23 cellular contexts compared by ENCODE assay signal in the genomic region with DNA sequence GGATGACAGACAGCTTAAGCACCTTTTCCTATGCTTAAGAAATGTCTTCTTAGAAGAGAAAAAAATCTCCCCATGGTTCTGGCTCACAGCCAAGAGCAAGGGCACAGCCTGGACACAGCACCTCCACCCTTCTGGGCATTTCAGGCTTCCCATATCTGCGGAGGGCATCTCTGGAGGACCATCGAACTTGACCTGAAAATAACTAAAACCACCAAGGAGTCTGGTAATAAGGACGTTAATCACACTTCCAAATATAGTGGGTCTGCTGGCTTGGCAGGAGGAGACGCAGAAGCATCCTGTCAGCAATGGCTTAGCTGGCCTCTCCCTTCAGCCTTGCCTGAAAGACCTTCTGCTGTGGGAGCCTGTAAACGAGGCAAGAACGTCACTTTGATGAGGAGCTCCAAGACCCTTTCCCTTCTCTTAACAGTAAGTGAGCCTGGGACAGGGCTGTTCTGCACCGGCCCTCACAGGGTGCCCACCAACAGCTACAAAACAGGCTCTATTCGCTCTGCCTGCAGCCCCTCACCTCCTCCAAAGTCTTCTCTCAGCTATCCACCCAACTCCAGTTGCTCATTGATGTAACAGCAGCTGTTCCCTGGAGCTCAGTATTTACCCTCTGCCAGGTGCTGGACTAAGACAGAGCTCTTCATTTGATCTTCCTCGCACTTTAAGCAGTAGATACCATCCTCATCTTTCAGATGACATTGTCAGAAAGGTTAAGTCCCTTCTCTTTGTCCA. TPM values are rescaled to one million over a fixed set of nuclear protein-coding genes. Genes with fewer than 3 reads are reported as not detected.
DNase-seq lines count a peak whose midpoint lies in the region; ATAC-seq, FAIRE-seq and TF ChIP-seq lines count a peak whose summit lies in the region.
"Had no signal": no experiment of that assay in that cellular context is flagged by ENCODE, and none has a peak within 500 bp of the region (broad histone marks: within the 10 kb centered on the region; RNA-seq: fewer than 3 reads in every experiment).

No MANE protein-coding gene starts in this region.

- H3K4me1 ChIP-seq in A673 (ENCODE audit: insufficient read depth, low read length, poor library complexity, severe bottlenecking) (peaks cover 20% of the 10 kb centered on the region), H9 (ENCODE audit: insufficient read depth, low read length) (peaks cover 1% of the 10 kb centered on the region; the same call in 1 of the 2 replicates), lower lobe of right lung (peaks cover 13% of the 10 kb centered on the region)

- peaks cover 13% of the 10 kb centered on the region for H3K79me1 ChIP-seq in H9 (ENCODE audit: insufficient read depth, low read depth, low read length, poor library complexity, severe bottlenecking)

- TF ChIP-seq CTCF in A673 (conservative IDR thresholded peaks at IDR 0.05; ENCODE audit: low read depth, low read length): no peak
- no peak for TF ChIP-seq CTCF in H9 (conservative IDR thresholded peaks at IDR 0.05)
- no peak for TF ChIP-seq CTCF in brain (conservative IDR thresholded peaks at IDR 0.05)
- no peak for TF ChIP-seq CTCF in lower lobe of right lung (IDR thresholded peaks at IDR 0.05)

- H2BK20ac ChIP-seq in H9 (ENCODE audit: low read depth, low read length, poor library complexity, severe bottlenecking): no peak overlapping the region

- H3K27ac ChIP-seq in A673 (ENCODE audit: low read depth, low read length, poor library complexity, severe bottlenecking) (no peak overlapping the region), H9 (ENCODE audit: insufficient read length, low read depth, low read length) (no peak overlapping the region), lower lobe of right lung (no peak overlapping the region)
- H3K27ac ChIP-seq: GM23248, skin epidermis had no signal

- no peak for FAIRE-seq in HTR-8/SVneo (lab: Jason Lieb, UNC)
- FAIRE-seq: endometrium, frontal cortex had no signal

- H3K27me3 ChIP-seq in A673 (replicated peaks; ENCODE audit: insufficient read depth, low read depth, low read length, poor library complexity): no peaks in the 10 kb centered on the region
- H3K27me3 ChIP-seq in H9 (ENCODE audit: insufficient read depth, low read length): no peaks in the 10 kb centered on the region
- no peaks in the 10 kb centered on the region for H3K27me3 ChIP-seq in lower lobe of right lung (ENCODE audit: low read depth)
- H3K27me3 ChIP-seq in H7 (ENCODE audit: control insufficient read depth, insufficient read depth, low read length): no peaks in the 10 kb centered on the region

- H3K56ac ChIP-seq in H9 (ENCODE audit: insufficient read length, low read depth, low read length): no peak overlapping the region

- no peak overlapping the region for H3K18ac ChIP-seq in H9 (ENCODE audit: insufficient read length, low read depth, low read length)

- H4K20me1 ChIP-seq in H9 (ENCODE audit: control insufficient read depth, insufficient read depth, insufficient read length): no peaks in the 10 kb centered on the region

- H3K23me2 ChIP-seq in H9 (ENCODE audit: insufficient read length, low read depth, low read length, poor library complexity, severe bottlenecking): no peaks in the 10 kb centered on the region

- WGBS in H9 (ENCODE audit: extremely low coverage, insufficient read length, low lambda C conversion rate): no CpG with 5 or more reads among the region's 9 CpGs

- no peak overlapping the region for H2BK12ac ChIP-seq in H9 (ENCODE audit: insufficient read length, low read depth, low read length)

- no TSS peak for BruUV-seq in A673 (replicated peaks; lab: Mats Ljungman, UMichigan)

- peak; percentile 73 to 76 for ATAC-seq in lower lobe of right lung
- ATAC-seq in HG03378 (IDR thresholded peaks at IDR 0.05; ENCODE audit: unreplicated experiment): no peak
- ATAC-seq in GM21529 (IDR thresholded peaks at IDR 0.05; ENCODE audit: unreplicated experiment): no peak
- ATAC-seq: stimulated activated naive B cell treated with anti-CD40 and anti-IgM and Interleukin-4, amounts not matched to agents 10 μg/mL and 1 μg/mL and 100 μg/mL, for 72 hours had no signal

- no peak overlapping the region for H4K5ac ChIP-seq in H9 (ENCODE audit: insufficient read length, low read depth, low read length)

- POLR2A ChIA-PET in A673 (lab: Charles Lee; ENCODE audit: low non-redundant PET): no interaction called here

- intact Hi-C loops in A673 (cut with micrococcal nuclease; ENCODE audit: unreplicated experiment): no loop called here
- intact Hi-C loops in lower lobe of right lung (cut with DNase I): no loop called here

- H3K4me3 ChIP-seq in A673 (ENCODE audit: low read depth, low read length, poor library complexity, severe bottlenecking) (no peak overlapping the region), lower lobe of right lung (no peak overlapping the region), H7 (ENCODE audit: insufficient read depth, low read depth, low read length) (no peak overlapping the region)
- H3K4me3 ChIP-seq: GM23248, skin epidermis had no signal

- no peak overlapping the region for H4K8ac ChIP-seq in H9 (replicated peaks; ENCODE audit: insufficient read length, low read depth, low read length)

- DNase-seq in A673 (ENCODE audit: low spot score) (peak; percentile 3), H9 (no peak), lower lobe of right lung (no peak), H7 (no peak), HTR-8/SVneo (ENCODE audit: insufficient read length, low spot score) (no peak)
- DNase-seq: activated CD4-positive, alpha-beta T cell treated with anti-CD3 and anti-CD28 coated beads for 48 hours; activated naive CD8-positive, alpha-beta T cell treated with anti-CD3 and anti-CD28 coated beads for 36 hours; activated T-cell treated with anti-CD3 and anti-CD28 coated beads, Interleukin-2, amount 50 U/mL, for 1 hour; central memory CD4-positive, alpha-beta T cell; DMS79; GM23248; KG1; NCI-H1105; NCI-H526; RPMI8226; stimulated activated naive B cell treated with anti-CD40 and anti-IgM and Interleukin-4, amounts not matched to agents 10 μg/mL and 1 μg/mL and 100 μg/mL, for 72 hours had no signal

- H3K4me3 Mint-ChIP-seq in H9: no peak overlapping the region
- H3K4me3 Mint-ChIP-seq in brain: no peak overlapping the region
- H3K4me3 Mint-ChIP-seq: activated naive CD8-positive, alpha-beta T cell treated with anti-CD3 and anti-CD28 coated beads for 36 hours; T-helper 2 cell treated with Interferon-gamma antibody and Interleukin-4, amounts not matched to agents 5 μg/mL and 100 μg/mL, for 36 hours had no signal

- no peak overlapping the region for H2AFZ ChIP-seq in H9 (ENCODE audit: low read length)
- H2AFZ ChIP-seq: GM23248 had no signal

- no peaks in the 10 kb centered on the region for H3K9me3 ChIP-seq in A673 (ENCODE audit: low read depth, low read length, poor library complexity, severe bottlenecking)
- no peaks in the 10 kb centered on the region for H3K9me3 ChIP-seq in H9 (ENCODE audit: control insufficient read depth, low read depth, low read length)
- no peaks in the 10 kb centered on the region for H3K9me3 ChIP-seq in lower lobe of right lung

- H3K4me1 Mint-ChIP-seq in H9 (peaks cover 36 to 41% of the 10 kb centered on the region in 2 experiments), brain (peaks cover 62% of the 10 kb centered on the region)

- no peak overlapping the region for H2BK5ac ChIP-seq in H9 (ENCODE audit: insufficient read length, low read length)

- peaks cover 11% of the 10 kb centered on the region for H3K36me3 ChIP-seq in A673 (ENCODE audit: insufficient read depth, low read length, poor library complexity, severe bottlenecking)
- peaks cover 35% of the 10 kb centered on the region for H3K36me3 ChIP-seq in lower lobe of right lung
- H3K36me3 ChIP-seq in H7 (replicated peaks; ENCODE audit: control insufficient read depth, insufficient read depth, low read length): peaks cover 1% of the 10 kb centered on the region; the same call in 1 of the 2 replicates

- CTCF ChIA-PET in A673 (lab: Charles Lee): no interaction called here

- H2BK15ac ChIP-seq in H9 (ENCODE audit: low read depth, low read length): no peak overlapping the region

- no peak overlapping the region; the same call in 1 of the 2 replicates for H3K14ac ChIP-seq in H9 (ENCODE audit: insufficient read depth, low read length)

- no peak overlapping the region for H2AK5ac ChIP-seq in H9 (ENCODE audit: insufficient read length, low read length)

- no peak overlapping the region for H3T11ph ChIP-seq in H9 (ENCODE audit: low read length)

- H3K23ac ChIP-seq in H9 (ENCODE audit: insufficient read length, low read depth, low read length): no peak overlapping the region

- H3K4ac ChIP-seq in H9 (ENCODE audit: low read depth, low read length): no peak overlapping the region

- H3K27ac Mint-ChIP-seq in H9 (peak overlapping the region in 2 of 3 experiments; percentile 57 to 62; a peak in 2 of 7 replicates), brain (peak overlapping the region; percentile 16 to 84 (median 47))
- H3K27ac Mint-ChIP-seq: activated naive CD8-positive, alpha-beta T cell treated with anti-CD3 and anti-CD28 coated beads for 36 hours; stimulated activated naive B cell treated with anti-CD40 and anti-IgM and Interleukin-4, amounts not matched to agents 10 μg/mL and 1 μg/mL and 100 μg/mL, for 72 hours; T-helper 2 cell treated with Interferon-gamma antibody and Interleukin-4, amounts not matched to agents 5 μg/mL and 100 μg/mL, for 36 hours had no signal

- H3K27me3 Mint-ChIP-seq in H9 (ENCODE audit: low read depth) (no peaks in the 10 kb centered on the region), brain (no peaks in the 10 kb centered on the region)
- H3K27me3 Mint-ChIP-seq: activated naive CD8-positive, alpha-beta T cell treated with anti-CD3 and anti-CD28 coated beads for 36 hours; stimulated activated naive B cell treated with anti-CD40 and anti-IgM and Interleukin-4, amounts not matched to agents 10 μg/mL and 1 μg/mL and 100 μg/mL, for 72 hours had no signal

- peaks cover 32% of the 10 kb centered on the region; the same call in 1 of the 2 replicates for H3K79me2 ChIP-seq in H9 (ENCODE audit: insufficient read depth, low read length)

- H4K91ac ChIP-seq in H9 (ENCODE audit: insufficient read length, low read depth, low read length): no peak overlapping the region

- H3K36me3 Mint-ChIP-seq in H9 (ENCODE audit: insufficient read depth in 1 of 3, low read depth in 3 of 3) (peaks cover 4 to 14% (median 14%) of the 10 kb centered on the region in 3 experiments; a peak in 4 of 7 replicates), brain (peaks cover 6% of the 10 kb centered on the region)

- H3K9ac ChIP-seq in H9 (ENCODE audit: extremely low read depth, insufficient read length, low read length): no peak overlapping the region
- H3K9ac ChIP-seq: GM23248 had no signal

- no peaks in the 10 kb centered on the region for H3K9me3 Mint-ChIP-seq in H9
- H3K9me3 Mint-ChIP-seq in brain: no peaks in the 10 kb centered on the region
- H3K9me3 Mint-ChIP-seq: activated naive CD8-positive, alpha-beta T cell treated with anti-CD3 and anti-CD28 coated beads for 36 hours; stimulated activated naive B cell treated with anti-CD40 and anti-IgM and Interleukin-4, amounts not matched to agents 10 μg/mL and 1 μg/mL and 100 μg/mL, for 72 hours; T-helper 2 cell treated with Interferon-gamma antibody and Interleukin-4, amounts not matched to agents 5 μg/mL and 100 μg/mL, for 36 hours had no signal

- H2BK120ac ChIP-seq in H9 (ENCODE audit: low read depth, low read length, poor library complexity, severe bottlenecking): no peak overlapping the region

- no peak overlapping the region for H3K4me2 ChIP-seq in H9 (ENCODE audit: insufficient read depth, insufficient read length, low read length)

RNA-seq across cellular contexts. Expression of a gene that starts 13.2 kb away (rescaled TPM):
- total RNA-seq in A673 (2021) (46.4 and 48.4 TPM in 2 replicates), H9 (2021) (53.7 and 56.7 TPM in 2 replicates), lower lobe of right lung (78.7 TPM)
- polyA plus RNA-seq in brain (ENCODE audit: insufficient read depth, low read depth, low replicate concordance): 41.2 TPM
- 60.0 and 70.2 TPM in 2 replicates for total RNA-seq in H7 (2014; rRNA removed; shearing (Covaris generic))

RNA-seq across cellular contexts. Expression of a gene that starts 13.7 kb away (rescaled TPM):
- total RNA-seq in A673 (2021) (88.0 and 88.2 TPM in 2 replicates), H9 (2021) (76.9 and 80.1 TPM in 2 replicates), lower lobe of right lung (53.6 TPM)
- 48.7 TPM for polyA plus RNA-seq in brain (ENCODE audit: insufficient read depth, low read depth, low replicate concordance)
- 14.2 and 14.7 TPM in 2 replicates for total RNA-seq in H7 (2014; rRNA removed; shearing (Covaris generic))

Comparison
In these comparisons a context has a peak if more than half of its experiments do, and no peak if none do; other contexts are left out.
1. ATAC-seq: peak in lower lobe of right lung (2 of 2); none in HG03378 (single experiment) and GM21529 (single experiment).